In genomic region chr19:9818734-9819589, GRCh38 we compare ENCODE assay signal across 8 cellular contexts. TPM values are rescaled to one million over a fixed set of nuclear protein-coding genes. Genes with fewer than 3 reads are reported as not detected.
DNase-seq lines count a peak whose midpoint lies in the region; ATAC-seq and TF ChIP-seq lines count a peak whose summit lies in the region.

Gene FBXL12, minus strand, starts transcription at chr19:9819079. Its CDS starts 266 bp downstream, at chr19:9818813.

- peaks cover 11% of the 10 kb centered on the region for H3K36me3 Mint-ChIP-seq in activated naive CD4-positive, alpha-beta T cell treated with anti-CD3 and anti-CD28 coated beads, Interleukin-2, amount 50 U/mL, for 24 hours

- H3K27me3 Mint-ChIP-seq in activated naive CD4-positive, alpha-beta T cell treated with anti-CD3 and anti-CD28 coated beads, Interleukin-2, amount 50 U/mL, for 24 hours: no peaks in the 10 kb centered on the region

- peak within 1 kb of the TSS; percentile 68 for H3K4me3 ChIP-seq in suprapubic skin

- TF ChIP-seq CTCF in suprapubic skin (IDR thresholded peaks at IDR 0.05): no peak

- H3K9me3 Mint-ChIP-seq in activated naive CD4-positive, alpha-beta T cell treated with anti-CD3 and anti-CD28 coated beads, Interleukin-2, amount 50 U/mL, for 24 hours: no peaks in the 10 kb centered on the region

- DNase-seq in GM04504 (ENCODE audit: low read depth): peak; percentile 99
- peak; percentile 99 for DNase-seq in NCI-H1092 (lab: John Stamatoyannopoulos, UW)
- DNase-seq in germinal center (ENCODE audit: low spot score): peak; percentile 96
- peak; percentile 89 to 100 (median 100) for DNase-seq in nucleus accumbens (lab: John Stamatoyannopoulos, UW)
- peak; percentile 100 for DNase-seq in suprapubic skin (ENCODE audit: low spot score in 2 of 2)

- H3K27ac ChIP-seq in suprapubic skin: peak within 1 kb of the TSS; percentile 94

- peaks cover 19% of the 10 kb centered on the region for H3K4me1 ChIP-seq in suprapubic skin

- peak within 1 kb of the TSS; percentile 87 for H3K27ac Mint-ChIP-seq in activated naive CD4-positive, alpha-beta T cell treated with anti-CD3 and anti-CD28 coated beads, Interleukin-2, amount 50 U/mL, for 24 hours

- H3K4me1 Mint-ChIP-seq in activated naive CD4-positive, alpha-beta T cell treated with anti-CD3 and anti-CD28 coated beads, Interleukin-2, amount 50 U/mL, for 24 hours: peaks cover 40% of the 10 kb centered on the region

- H3K36me3 ChIP-seq in suprapubic skin: peaks cover 2% of the 10 kb centered on the region

- WGBS in suprapubic skin: under 1% methylated on average over 60 of the region's 81 CpGs

- peak; percentile 83 for ATAC-seq in HG02571 (IDR thresholded peaks at IDR 0.05; ENCODE audit: unreplicated experiment)
- ATAC-seq in SK-N-SH treated with all-trans-retinoic acid at 6 μM for 48 hours: peak; percentile 90

- H3K9me3 ChIP-seq in suprapubic skin: no peaks in the 10 kb centered on the region

- H3K4me3 Mint-ChIP-seq in activated naive CD4-positive, alpha-beta T cell treated with anti-CD3 and anti-CD28 coated beads, Interleukin-2, amount 50 U/mL, for 24 hours: peak within 1 kb of the TSS; percentile 89

- H3K27me3 ChIP-seq in suprapubic skin: no peaks in the 10 kb centered on the region

- TF ChIP-seq POLR2A in suprapubic skin (IDR thresholded peaks at IDR 0.05): peak in 1 of 2 donors; percentile 78

- no peak for TF ChIP-seq EP300 in suprapubic skin (IDR thresholded peaks at IDR 0.05)

TF ChIP-seq in SK-N-SH treated with all-trans-retinoic acid at 6 μM for 48 hours, 23 proteins besides CTCF, POLR2A, EP300 and RAD21:
- no peak for TF ChIP-seq TOX (CRISPR knock-in tag; IDR thresholded peaks at IDR 0.05; ENCODE audit: borderline replicate concordance)
- TF ChIP-seq CSDC2 (CRISPR knock-in tag; IDR thresholded peaks at IDR 0.05): no peak
- TF ChIP-seq OSR1 (CRISPR knock-in tag; IDR thresholded peaks at IDR 0.05): no peak
- no peak for TF ChIP-seq ZNF70 (CRISPR knock-in tag; IDR thresholded peaks at IDR 0.05)
- TF ChIP-seq SNAI2 (CRISPR knock-in tag; IDR thresholded peaks at IDR 0.05): no peak
- TF ChIP-seq, protein P1, sequence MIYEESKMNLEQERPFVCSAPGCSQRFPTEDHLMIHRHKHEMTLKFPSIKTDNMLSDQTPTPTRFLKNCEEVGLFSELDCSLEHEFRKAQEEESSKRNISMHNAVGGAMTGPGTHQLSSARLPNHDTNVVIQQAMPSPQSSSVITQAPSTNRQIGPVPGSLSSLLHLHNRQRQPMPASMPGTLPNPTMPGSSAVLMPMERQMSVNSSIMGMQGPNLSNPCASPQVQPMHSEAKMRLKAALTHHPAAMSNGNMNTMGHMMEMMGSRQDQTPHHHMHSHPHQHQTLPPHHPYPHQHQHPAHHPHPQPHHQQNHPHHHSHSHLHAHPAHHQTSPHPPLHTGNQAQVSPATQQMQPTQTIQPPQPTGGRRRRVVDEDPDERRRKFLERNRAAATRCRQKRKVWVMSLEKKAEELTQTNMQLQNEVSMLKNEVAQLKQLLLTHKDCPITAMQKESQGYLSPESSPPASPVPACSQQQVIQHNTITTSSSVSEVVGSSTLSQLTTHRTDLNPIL (CRISPR knock-in tag; IDR thresholded peaks at IDR 0.05; ENCODE audit: low read depth): no peak
- TF ChIP-seq POU6F1 (CRISPR knock-in tag; IDR thresholded peaks at IDR 0.05; ENCODE audit: borderline replicate concordance, low read depth): no peak
- TF ChIP-seq ARNTL (CRISPR knock-in tag; IDR thresholded peaks at IDR 0.05; ENCODE audit: borderline replicate concordance, low read depth): no peak
- TF ChIP-seq ZC3H10 (CRISPR knock-in tag; IDR thresholded peaks at IDR 0.05): no peak
- no peak for TF ChIP-seq PATZ1 (CRISPR knock-in tag; IDR thresholded peaks at IDR 0.05; ENCODE audit: borderline replicate concordance)
- no peak for TF ChIP-seq PPARA (CRISPR knock-in tag; IDR thresholded peaks at IDR 0.05; ENCODE audit: borderline replicate concordance)
- TF ChIP-seq CSRNP3 (CRISPR knock-in tag; IDR thresholded peaks at IDR 0.05): no peak
- no peak for TF ChIP-seq ZNF565 (CRISPR knock-in tag; conservative IDR thresholded peaks at IDR 0.05; ENCODE audit: low read depth)
- no peak for TF ChIP-seq TSHZ2 (CRISPR knock-in tag; IDR thresholded peaks at IDR 0.05)
- no peak for TF ChIP-seq ZFP3 (CRISPR knock-in tag; IDR thresholded peaks at IDR 0.05)

RNA-seq across cellular contexts. Expression of gene FBXL12, which starts in this region (rescaled TPM):
- total RNA-seq in suprapubic skin: 10 to 100 TPM; 22.2 to 39.9 (median 29.8) TPM

Comparison
In these comparisons a context has a peak if more than half of its experiments do, and no peak if none do; other contexts are left out.
1. Peak in every context shown above with its lines: DNase-seq, ATAC-seq, H3K4me3 ChIP-seq and H3K27ac ChIP-seq.